Comparison of ENCODE assay signal across 1 cellular context in genomic region chr20:64041040-64041780, GRCh38.
TF ChIP-seq lines count a peak whose summit lies in the region.

No MANE protein-coding gene starts in this region.

TF ChIP-seq in GM23338, 12 proteins besides CTCF, POLR2A, EP300 and RAD21 (continued from another document):
- TF ChIP-seq NANOG (IDR thresholded peaks at IDR 0.05; ENCODE audit: borderline replicate concordance): no peak
- no peak for TF ChIP-seq EZH2 (IDR thresholded peaks at IDR 0.05; ENCODE audit: low read depth, unreplicated experiment)
- no peak for TF ChIP-seq ZNF331 (CRISPR knock-in tag; IDR thresholded peaks at IDR 0.05; ENCODE audit: low read depth)
- TF ChIP-seq, protein P1, sequence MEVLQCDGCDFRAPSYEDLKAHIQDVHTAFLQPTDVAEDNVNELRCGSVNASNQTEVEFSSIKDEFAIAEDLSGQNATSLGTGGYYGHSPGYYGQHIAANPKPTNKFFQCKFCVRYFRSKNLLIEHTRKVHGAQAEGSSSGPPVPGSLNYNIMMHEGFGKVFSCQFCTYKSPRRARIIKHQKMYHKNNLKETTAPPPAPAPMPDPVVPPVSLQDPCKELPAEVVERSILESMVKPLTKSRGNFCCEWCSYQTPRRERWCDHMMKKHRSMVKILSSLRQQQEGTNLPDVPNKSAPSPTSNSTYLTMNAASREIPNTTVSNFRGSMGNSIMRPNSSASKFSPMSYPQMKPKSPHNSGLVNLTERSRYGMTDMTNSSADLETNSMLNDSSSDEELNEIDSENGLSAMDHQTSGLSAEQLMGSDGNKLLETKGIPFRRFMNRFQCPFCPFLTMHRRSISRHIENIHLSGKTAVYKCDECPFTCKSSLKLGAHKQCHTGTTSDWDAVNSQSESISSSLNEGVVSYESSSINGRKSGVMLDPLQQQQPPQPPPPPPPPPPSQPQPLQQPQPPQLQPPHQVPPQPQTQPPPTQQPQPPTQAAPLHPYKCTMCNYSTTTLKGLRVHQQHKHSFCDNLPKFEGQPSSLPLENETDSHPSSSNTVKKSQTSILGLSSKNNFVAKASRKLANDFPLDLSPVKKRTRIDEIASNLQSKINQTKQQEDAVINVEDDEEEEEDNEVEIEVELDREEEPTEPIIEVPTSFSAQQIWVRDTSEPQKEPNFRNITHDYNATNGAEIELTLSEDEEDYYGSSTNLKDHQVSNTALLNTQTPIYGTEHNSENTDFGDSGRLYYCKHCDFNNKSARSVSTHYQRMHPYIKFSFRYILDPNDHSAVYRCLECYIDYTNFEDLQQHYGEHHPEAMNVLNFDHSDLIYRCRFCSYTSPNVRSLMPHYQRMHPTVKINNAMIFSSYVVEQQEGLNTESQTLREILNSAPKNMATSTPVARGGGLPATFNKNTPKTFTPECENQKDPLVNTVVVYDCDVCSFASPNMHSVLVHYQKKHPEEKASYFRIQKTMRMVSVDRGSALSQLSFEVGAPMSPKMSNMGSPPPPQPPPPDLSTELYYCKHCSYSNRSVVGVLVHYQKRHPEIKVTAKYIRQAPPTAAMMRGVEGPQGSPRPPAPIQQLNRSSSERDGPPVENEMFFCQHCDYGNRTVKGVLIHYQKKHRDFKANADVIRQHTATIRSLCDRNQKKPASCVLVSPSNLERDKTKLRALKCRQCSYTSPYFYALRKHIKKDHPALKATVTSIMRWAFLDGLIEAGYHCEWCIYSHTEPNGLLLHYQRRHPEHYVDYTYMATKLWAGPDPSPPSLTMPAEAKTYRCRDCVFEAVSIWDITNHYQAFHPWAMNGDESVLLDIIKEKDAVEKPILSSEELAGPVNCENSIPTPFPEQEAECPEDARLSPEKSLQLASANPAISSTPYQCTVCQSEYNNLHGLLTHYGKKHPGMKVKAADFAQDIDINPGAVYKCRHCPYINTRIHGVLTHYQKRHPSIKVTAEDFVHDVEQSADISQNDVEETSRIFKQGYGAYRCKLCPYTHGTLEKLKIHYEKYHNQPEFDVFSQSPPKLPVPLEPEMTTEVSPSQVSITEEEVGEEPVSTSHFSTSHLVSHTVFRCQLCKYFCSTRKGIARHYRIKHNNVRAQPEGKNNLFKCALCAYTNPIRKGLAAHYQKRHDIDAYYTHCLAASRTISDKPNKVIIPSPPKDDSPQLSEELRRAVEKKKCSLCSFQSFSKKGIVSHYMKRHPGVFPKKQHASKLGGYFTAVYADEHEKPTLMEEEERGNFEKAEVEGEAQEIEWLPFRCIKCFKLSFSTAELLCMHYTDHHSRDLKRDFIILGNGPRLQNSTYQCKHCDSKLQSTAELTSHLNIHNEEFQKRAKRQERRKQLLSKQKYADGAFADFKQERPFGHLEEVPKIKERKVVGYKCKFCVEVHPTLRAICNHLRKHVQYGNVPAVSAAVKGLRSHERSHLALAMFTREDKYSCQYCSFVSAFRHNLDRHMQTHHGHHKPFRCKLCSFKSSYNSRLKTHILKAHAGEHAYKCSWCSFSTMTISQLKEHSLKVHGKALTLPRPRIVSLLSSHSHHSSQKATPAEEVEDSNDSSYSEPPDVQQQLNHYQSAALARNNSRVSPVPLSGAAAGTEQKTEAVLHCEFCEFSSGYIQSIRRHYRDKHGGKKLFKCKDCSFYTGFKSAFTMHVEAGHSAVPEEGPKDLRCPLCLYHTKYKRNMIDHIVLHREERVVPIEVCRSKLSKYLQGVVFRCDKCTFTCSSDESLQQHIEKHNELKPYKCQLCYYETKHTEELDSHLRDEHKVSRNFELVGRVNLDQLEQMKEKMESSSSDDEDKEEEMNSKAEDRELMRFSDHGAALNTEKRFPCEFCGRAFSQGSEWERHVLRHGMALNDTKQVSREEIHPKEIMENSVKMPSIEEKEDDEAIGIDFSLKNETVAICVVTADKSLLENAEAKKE (CRISPR knock-in tag; IDR thresholded peaks at IDR 0.05): no peak
